In genomic region chr3:32109256-32109655, GRCh38 we compare ENCODE assay signal across 9 cellular contexts. TPM values are rescaled to one million over a fixed set of nuclear protein-coding genes. Genes with fewer than 3 reads are reported as not detected.
DNase-seq lines count a peak whose midpoint lies in the region; ATAC-seq and TF ChIP-seq lines count a peak whose summit lies in the region.
"Had no signal": no experiment of that assay in that cellular context is flagged by ENCODE, and none has a peak within 500 bp of the region (broad histone marks: within the 10 kb centered on the region; RNA-seq: fewer than 3 reads in every experiment).

No MANE protein-coding gene starts in this region.

- no peaks in the 10 kb centered on the region for H3K27me3 Mint-ChIP-seq in activated T-helper 1 cell treated with anti-CD3 and anti-CD28 coated beads, Interleukin-12 subunit alpha, Interleukin-12 subunit beta, Interleukin-2, Interleukin-4 antibody, amounts not matched to agents 30 ng/mL and 10 ng/mL and 1 ng/mL, durations not matched to agents 14 hours and 24 hours and 36 hours (ENCODE audit: insufficient read depth)

- H3K27ac Mint-ChIP-seq in activated T-helper 1 cell treated with anti-CD3 and anti-CD28 coated beads, Interleukin-12 subunit alpha, Interleukin-12 subunit beta, Interleukin-2, Interleukin-4 antibody, amounts not matched to agents 30 ng/mL and 10 ng/mL and 1 ng/mL, durations not matched to agents 14 hours and 24 hours and 36 hours = no peak overlapping the region

- peaks cover 0 to 70% (median 50%) of the 10 kb centered on the region in 9 donors for H3K4me1 ChIP-seq in heart right ventricle

- H3K4me3 Mint-ChIP-seq in activated T-helper 1 cell treated with anti-CD3 and anti-CD28 coated beads, Interleukin-12 subunit alpha, Interleukin-12 subunit beta, Interleukin-2, Interleukin-4 antibody, amounts not matched to agents 30 ng/mL and 10 ng/mL and 1 ng/mL, durations not matched to agents 14 hours and 24 hours and 36 hours = peak overlapping the region; percentile 12

- ATAC-seq in heart right ventricle (peak in 7 of 8 donors; percentile 17 to 79 (median 63)), sciatic nerve (peak; percentile 76)
- no peak for ATAC-seq in stimulated activated naive CD8-positive, alpha-beta T cell treated with anti-CD3 and anti-CD28 coated beads, Interleukin-15, Interleukin-2, amounts not matched to agents 100 U/mL and 50 U/mL, for 24 hours

- H3K4me1 Mint-ChIP-seq in activated T-helper 1 cell treated with anti-CD3 and anti-CD28 coated beads, Interleukin-12 subunit alpha, Interleukin-12 subunit beta, Interleukin-2, Interleukin-4 antibody, amounts not matched to agents 30 ng/mL and 10 ng/mL and 1 ng/mL, durations not matched to agents 14 hours and 24 hours and 36 hours (ENCODE audit: low read depth) = peaks cover 50% of the 10 kb centered on the region

- H3K36me3 ChIP-seq in heart right ventricle = no peaks in the 10 kb centered on the region

- H3K36me3 Mint-ChIP-seq in activated T-helper 1 cell treated with anti-CD3 and anti-CD28 coated beads, Interleukin-12 subunit alpha, Interleukin-12 subunit beta, Interleukin-2, Interleukin-4 antibody, amounts not matched to agents 30 ng/mL and 10 ng/mL and 1 ng/mL, durations not matched to agents 14 hours and 24 hours and 36 hours (ENCODE audit: low read depth) = peaks cover 14% of the 10 kb centered on the region

- no peak for TF ChIP-seq CTCF in heart right ventricle (IDR thresholded peaks at IDR 0.05)

- intact Hi-C loops in activated T-helper 1 cell treated with anti-CD3 and anti-CD28 coated beads, Interleukin-12 subunit alpha, Interleukin-12 subunit beta, Interleukin-2, Interleukin-4 antibody, amounts not matched to agents 30 ng/mL and 10 ng/mL and 1 ng/mL, durations not matched to agents 14 hours and 24 hours and 36 hours (cut with micrococcal nuclease) = loop anchor here (5.0 to 10.0 kb wide), 3 partner anchors 854 to 1764 kb away; partner anchors contain the start of gene UBP1
- intact Hi-C loops in heart right ventricle (cut with DNase I) (loop anchor here in 3 of 10 donors (5.0 kb wide), 2 partner anchors 33 to 62 kb away; no protein-coding TSS in a partner anchor), sciatic nerve (cut with DNase I) (no loop called here)

- peak overlapping the region; percentile 54 to 92 (median 68) for H3K27ac ChIP-seq in heart right ventricle

- H3K27me3 ChIP-seq in heart right ventricle = no peaks in the 10 kb centered on the region

- H3K9me3 Mint-ChIP-seq in activated T-helper 1 cell treated with anti-CD3 and anti-CD28 coated beads, Interleukin-12 subunit alpha, Interleukin-12 subunit beta, Interleukin-2, Interleukin-4 antibody, amounts not matched to agents 30 ng/mL and 10 ng/mL and 1 ng/mL, durations not matched to agents 14 hours and 24 hours and 36 hours = no peaks in the 10 kb centered on the region

- 2 to 3% methylated on average over 2 of the region's 2 CpGs for WGBS in heart right ventricle, 2 donors

- peak; percentile 36 for DNase-seq in GM04503 (ENCODE audit: low read depth)
- DNase-seq in activated T-helper 1 cell treated with anti-CD3 and anti-CD28 coated beads, Interleukin-12 subunit alpha, Interleukin-12 subunit beta, Interleukin-2, Interleukin-4 antibody, amounts not matched to agents 30 ng/mL and 10 ng/mL and 1 ng/mL, durations not matched to agents 14 hours and 24 hours and 36 hours (ENCODE audit: low spot score) = no peak
- peak; percentile 84 to 91 for DNase-seq in heart right ventricle
- DNase-seq in sciatic nerve (ENCODE audit: low spot score) = peak; percentile 87
- no peak for DNase-seq in A172 (ENCODE audit: low spot score)
- DNase-seq in NCI-H146 treated with DMSO at 0.1 percent for 48 hours (lab: John Stamatoyannopoulos, UW; ENCODE audit: unreplicated experiment) = no peak
- no peak for DNase-seq in stimulated activated naive CD8-positive, alpha-beta T cell treated with anti-CD3 and anti-CD28 coated beads, Interleukin-15, Interleukin-2, amounts not matched to agents 100 U/mL and 50 U/mL, for 24 hours
- DNase-seq in stimulated activated CD4-positive, alpha-beta T cell treated with anti-CD3 and anti-CD28 coated beads, Interleukin-2, amount 100 ng/mL, for 24 hours = no peak
- DNase-seq: activated CD4-positive, CD25-positive, alpha-beta regulatory T cell treated with anti-CD3 and anti-CD28 coated beads, Interleukin-2, amount 50 U/mL, for 72 hours had no signal

- H3K9me3 ChIP-seq in heart right ventricle = no peaks in the 10 kb centered on the region

- H3K4me3 ChIP-seq in heart right ventricle = peak overlapping the region in 1 of 10 donors; percentile 12

RNA-seq across cellular contexts. Expression of gene GPD1L, which starts 2.8 kb away (rescaled TPM):
- total RNA-seq in activated T-helper 1 cell treated with anti-CD3 and anti-CD28 coated beads, Interleukin-12 subunit alpha, Interleukin-12 subunit beta, Interleukin-2, Interleukin-4 antibody, amounts not matched to agents 30 ng/mL and 10 ng/mL and 1 ng/mL, durations not matched to agents 14 hours and 24 hours and 36 hours = 16.3 and 16.6 TPM in 2 replicates
- total RNA-seq in heart right ventricle = 100 to 1,000 TPM; 120 to 349 (median 186) TPM
- 10 to 100 TPM; 71.0 to 83.2 TPM for polyA plus RNA-seq in heart right ventricle
- 36.7 TPM for total RNA-seq in sciatic nerve
- total RNA-seq in A172 (2014; rRNA removed; shearing (Covaris generic)) = 19.9 and 24.3 TPM in 2 replicates

Comparison
In these comparisons a context has a peak if more than half of its experiments do, and no peak if none do; other contexts are left out.
1. DNase-seq: peak in GM04503 (single experiment), heart right ventricle (2 of 2) and sciatic nerve (single experiment); none in activated T-helper 1 cell treated with anti-CD3 and anti-CD28 coated beads, Interleukin-12 subunit alpha, Interleukin-12 subunit beta, Interleukin-2, Interleukin-4 antibody, amounts not matched to agents 30 ng/mL and 10 ng/mL and 1 ng/mL, durations not matched to agents 14 hours and 24 hours and 36 hours (single experiment), A172 (single experiment), NCI-H146 treated with DMSO at 0.1 percent for 48 hours (single experiment), stimulated activated naive CD8-positive, alpha-beta T cell treated with anti-CD3 and anti-CD28 coated beads, Interleukin-15, Interleukin-2, amounts not matched to agents 100 U/mL and 50 U/mL, for 24 hours (single experiment) and stimulated activated CD4-positive, alpha-beta T cell treated with anti-CD3 and anti-CD28 coated beads, Interleukin-2, amount 100 ng/mL, for 24 hours (0 of 2).